ENCODE assay signal across 19 cellular contexts in the genomic region with DNA sequence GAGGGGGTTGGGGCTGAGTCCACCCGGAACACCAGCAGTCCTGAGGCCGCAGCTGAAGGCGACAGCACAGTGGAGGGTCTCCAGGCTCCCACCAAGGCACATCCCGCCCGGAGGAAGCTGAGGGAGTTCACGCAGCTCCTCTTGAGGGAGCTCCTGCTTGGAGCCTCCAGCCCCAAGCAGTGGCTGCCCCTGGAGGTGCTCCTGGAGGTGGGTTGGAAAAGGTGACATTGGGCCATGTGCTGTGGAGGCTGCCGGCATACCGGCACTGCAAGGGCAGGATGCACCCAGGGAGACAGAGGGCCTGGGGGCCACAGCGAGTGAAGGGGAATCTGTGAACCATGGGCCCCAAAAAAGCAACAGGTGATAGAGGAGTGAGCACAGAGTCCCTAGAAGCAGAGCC.
"Had no signal": no experiment of that assay in that cellular context is flagged by ENCODE, and none has a peak within 500 bp of the region (broad histone marks: within the 10 kb centered on the region; RNA-seq: fewer than 3 reads in every experiment).

No MANE protein-coding gene starts in this region.

- DNase-seq: IMR-90, Karpas-422, KG1, MG63, NCI-H1092, NCI-H1417, NCI-H1436 treated with DMSO at 0.1 percent for 48 hours, NCI-H1694, NCI-H187 treated with DMSO at 0.1 percent for 48 hours, NCI-H2029 treated with DMSO at 0.1 percent for 48 hours, NCI-H2107, NCI-H2227 treated with DMSO at 0.1 percent for 48 hours, NCI-H524, NCI-H526 treated with DMSO at 0.1 percent for 48 hours, NCI-H774, RPMI8226, SHP77, SK-N-SH, SW 1271 had no signal

- H3K9me3 ChIP-seq: MG63, SK-N-SH had no signal

- H3K36me3 ChIP-seq: MG63 had no signal

- H3K9ac ChIP-seq: SK-N-SH had no signal

- H3K4me2 ChIP-seq: SK-N-SH had no signal

- H3K4me3 ChIP-seq: MG63 had no signal

- H3K27me3 ChIP-seq: MG63 had no signal
